In the genomic region with DNA sequence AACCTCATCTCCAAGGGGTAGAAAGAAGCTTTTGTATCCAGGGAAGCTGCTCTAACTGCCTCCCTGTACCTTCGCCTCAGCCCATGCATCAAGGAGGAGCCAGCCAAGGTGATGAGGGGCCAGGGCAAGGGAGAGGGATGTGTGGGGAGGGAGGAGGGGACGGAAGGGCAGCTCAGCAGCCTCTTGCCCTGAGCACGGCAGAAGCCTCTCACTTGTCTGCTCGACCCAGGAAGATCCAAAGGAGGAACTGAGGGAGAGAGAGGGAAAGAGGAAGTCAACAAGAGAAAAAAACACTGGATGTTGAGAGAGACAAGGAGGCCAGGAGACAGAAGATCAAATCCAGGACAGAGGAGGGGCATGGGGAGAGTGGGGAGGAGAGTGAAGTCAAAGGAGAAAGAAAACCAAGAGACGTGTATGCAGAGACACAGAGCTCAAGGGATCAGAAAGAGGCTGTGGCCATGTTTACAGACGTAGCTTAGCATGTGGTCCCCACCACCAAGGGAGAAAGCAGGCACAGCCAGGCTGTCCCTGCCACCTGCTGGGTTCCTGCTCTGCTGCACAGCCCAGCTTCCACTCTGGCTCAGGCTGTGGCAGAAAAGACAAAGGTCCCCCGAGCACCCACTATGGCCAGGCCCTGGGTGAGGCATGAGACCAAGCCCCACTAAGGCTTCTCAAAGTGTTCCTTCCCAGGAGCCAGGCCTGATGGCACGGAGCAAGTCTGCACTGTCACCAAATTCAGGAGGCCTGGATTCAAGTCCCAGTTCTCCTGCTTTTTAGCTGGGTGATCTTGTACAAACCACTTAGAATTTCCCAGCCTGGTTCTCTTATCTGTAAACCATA, we compare ENCODE assay signal across 1 cellular context.
A peak's percentile ranks its signal among the peaks of the same experiment; 100 is the strongest.
TF ChIP-seq lines count a peak whose summit lies in the region.

No MANE protein-coding gene starts in this region.

TF ChIP-seq in HepG2, 621 proteins besides CTCF, POLR2A, EP300 and RAD21:
- TF ChIP-seq GTF2F1 (IDR thresholded peaks at IDR 0.05; ENCODE audit: low read length), result no peak
- no peak for TF ChIP-seq REXO4 (CRISPR knock-in tag; IDR thresholded peaks at IDR 0.05; ENCODE audit: borderline replicate concordance)
- TF ChIP-seq PAWR (CRISPR knock-in tag; IDR thresholded peaks at IDR 0.05; ENCODE audit: borderline replicate concordance), result no peak
- no peak for TF ChIP-seq SMC3 (IDR thresholded peaks at IDR 0.05; ENCODE audit: low read length)
- TF ChIP-seq ZMAT5 (CRISPR knock-in tag; IDR thresholded peaks at IDR 0.05; ENCODE audit: borderline replicate concordance, low read depth), result no peak
- no peak for TF ChIP-seq ATAD3A (CRISPR knock-in tag; IDR thresholded peaks at IDR 0.05)
- TF ChIP-seq, protein P1, sequence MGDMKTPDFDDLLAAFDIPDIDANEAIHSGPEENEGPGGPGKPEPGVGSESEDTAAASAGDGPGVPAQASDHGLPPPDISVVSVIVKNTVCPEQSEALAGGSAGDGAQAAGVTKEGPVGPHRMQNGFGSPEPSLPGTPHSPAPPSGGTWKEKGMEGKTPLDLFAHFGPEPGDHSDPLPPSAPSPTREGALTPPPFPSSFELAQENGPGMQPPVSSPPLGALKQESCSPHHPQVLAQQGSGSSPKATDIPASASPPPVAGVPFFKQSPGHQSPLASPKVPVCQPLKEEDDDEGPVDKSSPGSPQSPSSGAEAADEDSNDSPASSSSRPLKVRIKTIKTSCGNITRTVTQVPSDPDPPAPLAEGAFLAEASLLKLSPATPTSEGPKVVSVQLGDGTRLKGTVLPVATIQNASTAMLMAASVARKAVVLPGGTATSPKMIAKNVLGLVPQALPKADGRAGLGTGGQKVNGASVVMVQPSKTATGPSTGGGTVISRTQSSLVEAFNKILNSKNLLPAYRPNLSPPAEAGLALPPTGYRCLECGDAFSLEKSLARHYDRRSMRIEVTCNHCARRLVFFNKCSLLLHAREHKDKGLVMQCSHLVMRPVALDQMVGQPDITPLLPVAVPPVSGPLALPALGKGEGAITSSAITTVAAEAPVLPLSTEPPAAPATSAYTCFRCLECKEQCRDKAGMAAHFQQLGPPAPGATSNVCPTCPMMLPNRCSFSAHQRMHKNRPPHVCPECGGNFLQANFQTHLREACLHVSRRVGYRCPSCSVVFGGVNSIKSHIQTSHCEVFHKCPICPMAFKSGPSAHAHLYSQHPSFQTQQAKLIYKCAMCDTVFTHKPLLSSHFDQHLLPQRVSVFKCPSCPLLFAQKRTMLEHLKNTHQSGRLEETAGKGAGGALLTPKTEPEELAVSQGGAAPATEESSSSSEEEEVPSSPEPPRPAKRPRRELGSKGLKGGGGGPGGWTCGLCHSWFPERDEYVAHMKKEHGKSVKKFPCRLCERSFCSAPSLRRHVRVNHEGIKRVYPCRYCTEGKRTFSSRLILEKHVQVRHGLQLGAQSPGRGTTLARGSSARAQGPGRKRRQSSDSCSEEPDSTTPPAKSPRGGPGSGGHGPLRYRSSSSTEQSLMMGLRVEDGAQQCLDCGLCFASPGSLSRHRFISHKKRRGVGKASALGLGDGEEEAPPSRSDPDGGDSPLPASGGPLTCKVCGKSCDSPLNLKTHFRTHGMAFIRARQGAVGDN (CRISPR knock-in tag; IDR thresholded peaks at IDR 0.05), result peak; percentile 29; the same call in 1 of the 2 replicates
- no peak for TF ChIP-seq CHCHD3 (CRISPR knock-in tag; IDR thresholded peaks at IDR 0.05)
- no peak for TF ChIP-seq GLMP (CRISPR knock-in tag; IDR thresholded peaks at IDR 0.05; ENCODE audit: borderline replicate concordance)
- TF ChIP-seq ZBTB4 (CRISPR knock-in tag; IDR thresholded peaks at IDR 0.05; ENCODE audit: borderline replicate concordance), result no peak
- no peak for TF ChIP-seq PHF8 (CRISPR knock-in tag; IDR thresholded peaks at IDR 0.05)
- TF ChIP-seq TEAD2 (CRISPR knock-in tag; IDR thresholded peaks at IDR 0.05), result 0 out of 2 replicates have a peak, but pooled peaks have one; percentile 31
- TF ChIP-seq ETV5 (CRISPR knock-in tag; IDR thresholded peaks at IDR 0.05; ENCODE audit: borderline replicate concordance), result no peak
- no peak for TF ChIP-seq BORCS8-MEF2B (CRISPR knock-in tag; IDR thresholded peaks at IDR 0.05)
- no peak for TF ChIP-seq HNF1B (CRISPR knock-in tag; IDR thresholded peaks at IDR 0.05)
- TF ChIP-seq, protein P2, sequence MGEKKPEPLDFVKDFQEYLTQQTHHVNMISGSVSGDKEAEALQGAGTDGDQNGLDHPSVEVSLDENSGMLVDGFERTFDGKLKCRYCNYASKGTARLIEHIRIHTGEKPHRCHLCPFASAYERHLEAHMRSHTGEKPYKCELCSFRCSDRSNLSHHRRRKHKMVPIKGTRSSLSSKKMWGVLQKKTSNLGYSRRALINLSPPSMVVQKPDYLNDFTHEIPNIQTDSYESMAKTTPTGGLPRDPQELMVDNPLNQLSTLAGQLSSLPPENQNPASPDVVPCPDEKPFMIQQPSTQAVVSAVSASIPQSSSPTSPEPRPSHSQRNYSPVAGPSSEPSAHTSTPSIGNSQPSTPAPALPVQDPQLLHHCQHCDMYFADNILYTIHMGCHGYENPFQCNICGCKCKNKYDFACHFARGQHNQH (CRISPR knock-in tag; IDR thresholded peaks at IDR 0.05), result no peak
- TF ChIP-seq, protein P3, sequence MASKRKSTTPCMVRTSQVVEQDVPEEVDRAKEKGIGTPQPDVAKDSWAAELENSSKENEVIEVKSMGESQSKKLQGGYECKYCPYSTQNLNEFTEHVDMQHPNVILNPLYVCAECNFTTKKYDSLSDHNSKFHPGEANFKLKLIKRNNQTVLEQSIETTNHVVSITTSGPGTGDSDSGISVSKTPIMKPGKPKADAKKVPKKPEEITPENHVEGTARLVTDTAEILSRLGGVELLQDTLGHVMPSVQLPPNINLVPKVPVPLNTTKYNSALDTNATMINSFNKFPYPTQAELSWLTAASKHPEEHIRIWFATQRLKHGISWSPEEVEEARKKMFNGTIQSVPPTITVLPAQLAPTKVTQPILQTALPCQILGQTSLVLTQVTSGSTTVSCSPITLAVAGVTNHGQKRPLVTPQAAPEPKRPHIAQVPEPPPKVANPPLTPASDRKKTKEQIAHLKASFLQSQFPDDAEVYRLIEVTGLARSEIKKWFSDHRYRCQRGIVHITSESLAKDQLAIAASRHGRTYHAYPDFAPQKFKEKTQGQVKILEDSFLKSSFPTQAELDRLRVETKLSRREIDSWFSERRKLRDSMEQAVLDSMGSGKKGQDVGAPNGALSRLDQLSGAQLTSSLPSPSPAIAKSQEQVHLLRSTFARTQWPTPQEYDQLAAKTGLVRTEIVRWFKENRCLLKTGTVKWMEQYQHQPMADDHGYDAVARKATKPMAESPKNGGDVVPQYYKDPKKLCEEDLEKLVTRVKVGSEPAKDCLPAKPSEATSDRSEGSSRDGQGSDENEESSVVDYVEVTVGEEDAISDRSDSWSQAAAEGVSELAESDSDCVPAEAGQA (IDR thresholded peaks at IDR 0.05; ENCODE audit: low read depth), result no peak
- TF ChIP-seq, protein P3 (CRISPR knock-in tag; IDR thresholded peaks at IDR 0.05; ENCODE audit: borderline replicate concordance), result no peak
- no peak for TF ChIP-seq ZNF513 (CRISPR knock-in tag; conservative IDR thresholded peaks at IDR 0.05)
- TF ChIP-seq FOXA1 (IDR thresholded peaks at IDR 0.05), result no peak
- TF ChIP-seq FOXA1 (CRISPR knock-in tag; IDR thresholded peaks at IDR 0.05), result peak; percentile 55
- TF ChIP-seq TRAFD1 (CRISPR knock-in tag; IDR thresholded peaks at IDR 0.05; ENCODE audit: borderline replicate concordance), result no peak
- TF ChIP-seq STAG1 (CRISPR knock-in tag; IDR thresholded peaks at IDR 0.05), result peak; percentile 52
- peak; percentile 36; the same call in 1 of the 2 replicates for TF ChIP-seq FOXA3 (CRISPR knock-in tag; IDR thresholded peaks at IDR 0.05)
- TF ChIP-seq, protein P4, sequence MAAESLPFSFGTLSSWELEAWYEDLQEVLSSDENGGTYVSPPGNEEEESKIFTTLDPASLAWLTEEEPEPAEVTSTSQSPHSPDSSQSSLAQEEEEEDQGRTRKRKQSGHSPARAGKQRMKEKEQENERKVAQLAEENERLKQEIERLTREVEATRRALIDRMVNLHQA (CRISPR knock-in tag; IDR thresholded peaks at IDR 0.05), result no peak
